In genomic region chr2:3148716-3149115, GRCh38 we compare ENCODE assay signal across 24 cellular contexts.
A peak's percentile ranks its signal among the peaks of the same experiment; 100 is the strongest.
DNase-seq lines count a peak whose midpoint lies in the region; ATAC-seq, FAIRE-seq and TF ChIP-seq lines count a peak whose summit lies in the region.
"Had no signal": no experiment of that assay in that cellular context is flagged by ENCODE, and none has a peak within 500 bp of the region (broad histone marks: within the 10 kb centered on the region; RNA-seq: fewer than 3 reads in every experiment).

No MANE protein-coding gene starts in this region.

- no peaks in the 10 kb centered on the region for H3K36me3 ChIP-seq in neural progenitor cell
- H3K36me3 ChIP-seq: MG63 had no signal

- no peaks in the 10 kb centered on the region for H3K9me3 ChIP-seq in neural progenitor cell (ENCODE audit: low read depth)
- H3K9me3 ChIP-seq: MG63 had no signal

- no peak for FAIRE-seq in urothelium cell line (lab: Jason Lieb, UNC)
- FAIRE-seq: GM12891, HepG2, K562 had no signal

- DNase-seq in activated T-cell treated with anti-CD3 and anti-CD28 coated beads, Interleukin-2, amount 50 U/mL, for 72 hours: no peak
- DNase-seq in activated T-cell treated with anti-CD3 and anti-CD28 coated beads, Interleukin-2, amount 50 U/mL, for 48 hours: no peak
- DNase-seq in neural progenitor cell (ENCODE audit: low spot score): no peak
- no peak for DNase-seq in HK-2 (ENCODE audit: unreplicated experiment)
- DNase-seq in urothelium cell line (ENCODE audit: low spot score): no peak
- DNase-seq: ACHN; CD4-positive, CD25-positive, alpha-beta regulatory T cell; DMS 273 treated with DMSO at 0.1 percent for 48 hours; DND-41; MG63; NCI-H1417; NCI-H1694 treated with DMSO at 0.1 percent for 48 hours; NCI-H2081 treated with DMSO at 0.1 percent for 48 hours; NCI-H2171 treated with DMSO at 0.1 percent for 48 hours; NCI-H446; NCI-H526 had no signal

- no peak overlapping the region for H2AFZ ChIP-seq in neural progenitor cell (replicated peaks)

- peak overlapping the region; percentile 39 for H3K27ac Mint-ChIP-seq in activated T-cell treated with anti-CD3 and anti-CD28 coated beads, Interleukin-2, amount 50 U/mL, for 72 hours
- peak overlapping the region; percentile 90 for H3K27ac Mint-ChIP-seq in neural progenitor cell
- H3K27ac Mint-ChIP-seq: CD4-positive, CD25-positive, alpha-beta regulatory T cell had no signal

- H4K20me1 ChIP-seq in neural progenitor cell (ENCODE audit: low read depth): no peaks in the 10 kb centered on the region

- H3K4me2 ChIP-seq in neural progenitor cell: no peak overlapping the region

- peak overlapping the region; percentile 69 for H3K27ac ChIP-seq in cingulate gyrus (ENCODE audit: low read depth, low read length)
- no peak overlapping the region for H3K27ac ChIP-seq in neural progenitor cell
- H3K27ac ChIP-seq: 22Rv1, HL-60 had no signal

- TF ChIP-seq CTCF in neural progenitor cell (IDR thresholded peaks at IDR 0.05): no peak

- H3K4me1 Mint-ChIP-seq in activated T-cell treated with anti-CD3 and anti-CD28 coated beads, Interleukin-2, amount 50 U/mL, for 72 hours (ENCODE audit: low read depth): no peaks in the 10 kb centered on the region
- peaks cover 23% of the 10 kb centered on the region for H3K4me1 Mint-ChIP-seq in neural progenitor cell

- no peak for ATAC-seq in activated T-cell treated with anti-CD3 and anti-CD28 coated beads, Interleukin-2, amount 50 U/mL, for 72 hours (replicated peaks in 1 of 2)
- ATAC-seq in GM18861 (IDR thresholded peaks at IDR 0.05; ENCODE audit: unreplicated experiment) (no peak), GM18502 (IDR thresholded peaks at IDR 0.05; ENCODE audit: poor library complexity, unreplicated experiment) (no peak)
- ATAC-seq: HepG2, K562 had no signal

- H3K4me3 ChIP-seq in neural progenitor cell: no peak overlapping the region
- H3K4me3 ChIP-seq: K562, MG63 had no signal

- H3K27me3 Mint-ChIP-seq in activated T-cell treated with anti-CD3 and anti-CD28 coated beads, Interleukin-2, amount 50 U/mL, for 72 hours (ENCODE audit: low read depth): no peaks in the 10 kb centered on the region
- H3K27me3 Mint-ChIP-seq in neural progenitor cell (ENCODE audit: insufficient read depth, low read depth): peaks cover 6% of the 10 kb centered on the region
- H3K27me3 Mint-ChIP-seq: CD4-positive, CD25-positive, alpha-beta regulatory T cell had no signal

- no peaks in the 10 kb centered on the region for H3K4me1 ChIP-seq in neural progenitor cell

- H3K4me3 Mint-ChIP-seq in activated T-cell treated with anti-CD3 and anti-CD28 coated beads, Interleukin-2, amount 50 U/mL, for 72 hours: no peak overlapping the region
- no peak overlapping the region for H3K4me3 Mint-ChIP-seq in neural progenitor cell
- H3K4me3 Mint-ChIP-seq: CD4-positive, CD25-positive, alpha-beta regulatory T cell had no signal

- no peaks in the 10 kb centered on the region for H3K79me2 ChIP-seq in neural progenitor cell (ENCODE audit: low read depth)

- peaks cover 5 to 16% of the 10 kb centered on the region in 2 donors for H3K36me3 Mint-ChIP-seq in activated T-cell treated with anti-CD3 and anti-CD28 coated beads, Interleukin-2, amount 50 U/mL, for 72 hours (ENCODE audit: insufficient read depth in 2 of 2)
- H3K36me3 Mint-ChIP-seq in neural progenitor cell: peaks cover 8% of the 10 kb centered on the region

- no peak overlapping the region for H3K9ac ChIP-seq in neural progenitor cell

- peaks cover 5 to 7% of the 10 kb centered on the region in 2 donors for H3K9me3 Mint-ChIP-seq in activated T-cell treated with anti-CD3 and anti-CD28 coated beads, Interleukin-2, amount 50 U/mL, for 72 hours
- peaks cover 9% of the 10 kb centered on the region for H3K9me3 Mint-ChIP-seq in neural progenitor cell

- H3K27me3 ChIP-seq in neural progenitor cell: no peaks in the 10 kb centered on the region
- H3K27me3 ChIP-seq: MG63 had no signal

- H3F3A ChIP-seq in neural progenitor cell (ENCODE audit: low read depth): no peaks in the 10 kb centered on the region
